12 cellular contexts compared by ENCODE assay signal in genomic region chr2:98683728-98684127, GRCh38.
"Had no signal": no experiment of that assay in that cellular context is flagged by ENCODE, and none has a peak within 500 bp of the region (broad histone marks: within the 10 kb centered on the region; RNA-seq: fewer than 3 reads in every experiment).

No MANE protein-coding gene starts in this region.

- H3K27me3 ChIP-seq: hepatocyte, neural progenitor cell, pancreas had no signal

- H3K27ac ChIP-seq: hepatocyte, neural progenitor cell had no signal

- ATAC-seq: pancreas had no signal

- H3K9me3 ChIP-seq: pancreas had no signal

- H3K9me3 Mint-ChIP-seq: T-helper 2 cell treated with Interferon-gamma antibody and Interleukin-4, amounts not matched to agents 5 μg/mL and 100 μg/mL, for 36 hours; type B pancreatic cell had no signal

- H3K27ac Mint-ChIP-seq: neural progenitor cell, type B pancreatic cell had no signal

- H3K36me3 Mint-ChIP-seq: neural progenitor cell, type B pancreatic cell had no signal

- DNase-seq: activated CD4-positive, alpha-beta T cell treated with anti-CD3 and anti-CD28 coated beads, Interleukin-2, amount 50 U/mL, for 4 hours; activated CD8-positive, alpha-beta memory T cell treated with anti-CD3 and anti-CD28 coated beads, Interleukin-2, amount 50 U/mL, for 4 hours; pancreas; retina; SIG-M5; stimulated activated CD4-positive, alpha-beta T cell treated with anti-CD3 and anti-CD28 coated beads, Interleukin-15, amount 100 ng/mL, for 24 hours; stimulated activated CD4-positive, alpha-beta T cell treated with anti-CD3 and anti-CD28 coated beads, Interleukin-4, amount 100 ng/mL, for 4 hours; substantia nigra had no signal

- H3K4me3 ChIP-seq: hepatocyte, neural progenitor cell, pancreas had no signal

- H3K4me3 Mint-ChIP-seq: neural progenitor cell; T-helper 2 cell treated with Interferon-gamma antibody and Interleukin-4, amounts not matched to agents 5 μg/mL and 100 μg/mL, for 36 hours; type B pancreatic cell had no signal

- H3K36me3 ChIP-seq: neural progenitor cell, pancreas had no signal

- H3K27me3 Mint-ChIP-seq: type B pancreatic cell had no signal

- H3K4me1 ChIP-seq: neural progenitor cell had no signal
